ENCODE assay signal across 1 cellular context in the genomic region with DNA sequence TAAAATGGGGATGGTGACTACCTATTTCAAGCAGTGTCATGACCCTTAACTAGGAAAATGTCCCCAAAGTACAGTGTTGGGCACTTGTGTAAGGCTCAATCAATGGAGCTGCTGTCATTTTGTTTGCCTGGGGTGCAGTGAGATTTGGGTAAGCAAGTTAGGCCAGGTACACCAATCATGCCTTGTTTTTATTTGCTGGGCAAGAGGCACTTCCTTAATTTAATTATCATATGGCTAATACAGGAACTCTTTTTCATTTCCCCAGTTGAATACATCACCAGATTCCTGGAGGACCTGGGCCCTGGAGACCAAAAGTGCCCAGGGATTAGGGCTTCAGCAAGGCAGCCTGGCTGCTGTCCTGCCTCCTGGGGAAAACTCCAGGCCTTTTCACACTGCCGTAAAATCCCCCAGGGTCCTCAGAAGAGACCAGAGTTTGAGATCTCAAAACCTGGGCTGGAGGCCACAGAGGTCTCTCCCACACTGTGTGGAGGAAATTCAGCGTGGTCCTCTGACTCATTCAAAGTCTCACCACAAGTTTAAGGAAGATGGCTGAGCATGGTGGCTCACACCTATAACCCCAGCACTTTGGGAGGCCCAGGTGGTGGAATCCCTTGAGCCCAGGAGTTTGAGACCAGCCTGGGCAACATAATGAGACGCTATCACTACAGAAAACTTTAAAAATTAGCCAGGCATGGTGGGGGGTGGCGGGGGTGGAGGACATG.
TF ChIP-seq lines count a peak whose summit lies in the region.

No MANE protein-coding gene starts in this region.

TF ChIP-seq in SK-N-SH treated with all-trans-retinoic acid at 6 μM for 48 hours, 23 proteins besides CTCF, POLR2A, EP300 and RAD21 (continued from another document):
- TF ChIP-seq, protein P1, sequence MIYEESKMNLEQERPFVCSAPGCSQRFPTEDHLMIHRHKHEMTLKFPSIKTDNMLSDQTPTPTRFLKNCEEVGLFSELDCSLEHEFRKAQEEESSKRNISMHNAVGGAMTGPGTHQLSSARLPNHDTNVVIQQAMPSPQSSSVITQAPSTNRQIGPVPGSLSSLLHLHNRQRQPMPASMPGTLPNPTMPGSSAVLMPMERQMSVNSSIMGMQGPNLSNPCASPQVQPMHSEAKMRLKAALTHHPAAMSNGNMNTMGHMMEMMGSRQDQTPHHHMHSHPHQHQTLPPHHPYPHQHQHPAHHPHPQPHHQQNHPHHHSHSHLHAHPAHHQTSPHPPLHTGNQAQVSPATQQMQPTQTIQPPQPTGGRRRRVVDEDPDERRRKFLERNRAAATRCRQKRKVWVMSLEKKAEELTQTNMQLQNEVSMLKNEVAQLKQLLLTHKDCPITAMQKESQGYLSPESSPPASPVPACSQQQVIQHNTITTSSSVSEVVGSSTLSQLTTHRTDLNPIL (CRISPR knock-in tag; IDR thresholded peaks at IDR 0.05; ENCODE audit: low read depth), result no peak
- TF ChIP-seq, protein P2, sequence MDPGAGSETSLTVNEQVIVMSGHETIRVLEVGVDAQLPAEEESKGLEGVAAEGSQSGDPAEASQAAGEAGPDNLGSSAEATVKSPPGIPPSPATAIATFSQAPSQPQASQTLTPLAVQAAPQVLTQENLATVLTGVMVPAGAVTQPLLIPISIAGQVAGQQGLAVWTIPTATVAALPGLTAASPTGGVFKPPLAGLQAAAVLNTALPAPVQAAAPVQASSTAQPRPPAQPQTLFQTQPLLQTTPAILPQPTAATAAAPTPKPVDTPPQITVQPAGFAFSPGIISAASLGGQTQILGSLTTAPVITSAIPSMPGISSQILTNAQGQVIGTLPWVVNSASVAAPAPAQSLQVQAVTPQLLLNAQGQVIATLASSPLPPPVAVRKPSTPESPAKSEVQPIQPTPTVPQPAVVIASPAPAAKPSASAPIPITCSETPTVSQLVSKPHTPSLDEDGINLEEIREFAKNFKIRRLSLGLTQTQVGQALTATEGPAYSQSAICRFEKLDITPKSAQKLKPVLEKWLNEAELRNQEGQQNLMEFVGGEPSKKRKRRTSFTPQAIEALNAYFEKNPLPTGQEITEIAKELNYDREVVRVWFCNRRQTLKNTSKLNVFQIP (CRISPR knock-in tag; IDR thresholded peaks at IDR 0.05; ENCODE audit: borderline replicate concordance, low read depth), result no peak
- TF ChIP-seq RARB (CRISPR knock-in tag; IDR thresholded peaks at IDR 0.05) (no peak), SNAI2 (CRISPR knock-in tag; IDR thresholded peaks at IDR 0.05) (no peak), ZC3H10 (CRISPR knock-in tag; IDR thresholded peaks at IDR 0.05) (no peak), ZNF8 (CRISPR knock-in tag; IDR thresholded peaks at IDR 0.05) (no peak)
TF ChIP-seq in SK-N-SH treated with all-trans-retinoic acid at 6 μM for 48 hours: peak in this region for 0.
